Comparison of ENCODE assay signal across 28 cellular contexts in genomic region chr9:124857533-124858162, GRCh38. TPM values are rescaled to one million over a fixed set of nuclear protein-coding genes. Genes with fewer than 3 reads are reported as not detected.
DNase-seq lines count a peak whose midpoint lies in the region; ATAC-seq and TF ChIP-seq lines count a peak whose summit lies in the region.
"Had no signal": no experiment of that assay in that cellular context is flagged by ENCODE, and none has a peak within 500 bp of the region (broad histone marks: within the 10 kb centered on the region; RNA-seq: fewer than 3 reads in every experiment).

No MANE protein-coding gene starts in this region.

- POLR2A ChIA-PET in HEK293 (lab: Yijun Ruan, JAX), result interaction anchor here (1.0 to 10.0 kb wide), 6 partner anchors 14 to 384 kb away, joined by 3 to 201 read pairs (median 6); partner anchors contain the start of genes HSPA5, NR6A1 and OLFML2A

- TF ChIP-seq EP300 in tibial nerve (IDR thresholded peaks at IDR 0.05), result no peak

- H3K4me1 ChIP-seq in HEK293 (ENCODE audit: control insufficient read depth, insufficient read depth, low read length) (no peaks in the 10 kb centered on the region), tibial nerve (peaks cover 0 to 43% (median 24%) of the 10 kb centered on the region in 4 donors)
- H3K4me1 ChIP-seq: uterus had no signal

- peaks cover 4 to 51% of the 10 kb centered on the region in 2 experiments; a peak in 2 of 3 replicates for H3K36me3 ChIP-seq in HEK293 (ENCODE audit: control insufficient read depth in 2 of 2, insufficient read depth in 1 of 2, low read length in 2 of 2)
- peaks cover 0 to 50% (median 8%) of the 10 kb centered on the region in 3 donors for H3K36me3 ChIP-seq in tibial nerve
- H3K36me3 ChIP-seq: ovary, uterus had no signal

- H3K4me3 ChIP-seq in HEK293 (ENCODE audit: low read depth, low read length) (no peak overlapping the region), tibial nerve (no peak overlapping the region)
- H3K4me3 ChIP-seq: cardiac muscle cell, dorsolateral prefrontal cortex, MG63, ovary, SK-N-MC, uterus had no signal

- H3K9me3 Mint-ChIP-seq in activated CD8-positive, alpha-beta memory T cell treated with anti-CD3 and anti-CD28 coated beads, Interleukin-2, amount 10 ng/mL, durations not matched to agents 7 days and 5 days (ENCODE audit: low read depth), result no peaks in the 10 kb centered on the region
- H3K9me3 Mint-ChIP-seq in activated naive CD8-positive, alpha-beta T cell treated with anti-CD3 and anti-CD28 coated beads for 36 hours, result no peaks in the 10 kb centered on the region
- no peaks in the 10 kb centered on the region for H3K9me3 Mint-ChIP-seq in neural crest cell
- H3K9me3 Mint-ChIP-seq: naive thymus-derived CD4-positive, alpha-beta T cell had no signal

- H3K27me3 Mint-ChIP-seq in activated CD8-positive, alpha-beta memory T cell treated with anti-CD3 and anti-CD28 coated beads, Interleukin-2, amount 10 ng/mL, durations not matched to agents 7 days and 5 days, result no peaks in the 10 kb centered on the region
- H3K27me3 Mint-ChIP-seq in activated naive CD8-positive, alpha-beta T cell treated with anti-CD3 and anti-CD28 coated beads for 36 hours, result no peaks in the 10 kb centered on the region
- peaks cover 5% of the 10 kb centered on the region for H3K27me3 Mint-ChIP-seq in neural crest cell (ENCODE audit: low read depth)
- H3K27me3 Mint-ChIP-seq: naive thymus-derived CD4-positive, alpha-beta T cell had no signal

- CTCF ChIA-PET in activated CD8-positive, alpha-beta memory T cell treated with anti-CD3 and anti-CD28 coated beads, Interleukin-2, amount 10 ng/mL, durations not matched to agents 7 days and 5 days (lab: Charles Lee), result interaction anchor here (17.9 kb wide), 1 partner anchor 83 kb away, joined by 380 read pairs; the partner anchor contains the start of genes NR6A1 and OLFML2A
- CTCF ChIA-PET in HEK293 (lab: Yijun Ruan, JAX), result interaction anchor here (0.9 to 31.1 kb wide), 3 partner anchors 17 to 147 kb away, joined by 3 to 1257 read pairs (median 3); partner anchors contain the start of genes NR6A1 and OLFML2A

- H3K9me3 ChIP-seq in HEK293 (ENCODE audit: control insufficient read depth, insufficient read depth, low read depth, low read length) (no peaks in the 10 kb centered on the region), tibial nerve (no peaks in the 10 kb centered on the region)
- H3K9me3 ChIP-seq: MG63, ovary, uterus had no signal

- no peaks in the 10 kb centered on the region for H3K27me3 ChIP-seq in tibial nerve
- H3K27me3 ChIP-seq: cardiac muscle cell, dorsolateral prefrontal cortex, MG63, ovary, uterus had no signal

- peak; percentile 57 for DNase-seq in activated CD8-positive, alpha-beta memory T cell treated with anti-CD3 and anti-CD28 coated beads, Interleukin-2, amount 50 U/mL, for 48 hours
- DNase-seq in activated CD8-positive, alpha-beta memory T cell treated with anti-CD3 and anti-CD28 coated beads, Interleukin-2, amount 10 ng/mL, durations not matched to agents 7 days and 5 days, result no peak
- DNase-seq in activated naive CD8-positive, alpha-beta T cell treated with anti-CD3 and anti-CD28 coated beads for 36 hours, result no peak
- no peak for DNase-seq in neural crest cell (ENCODE audit: low read depth, low spot score)
- DNase-seq in stimulated activated CD4-positive, alpha-beta T cell treated with anti-CD3 and anti-CD28 coated beads, Interleukin-1b, Interleukin-23, amount 100 ng/mL, for 48 hours, result no peak
- no peak for DNase-seq in cerebellar cortex (ENCODE audit: low spot score)
- DNase-seq in tibial nerve (ENCODE audit: low spot score in 2 of 2), result no peak
- DNase-seq: amygdala; C1 segment of cervical spinal cord; dorsolateral prefrontal cortex; left colon; mesendoderm; MG63; naive thymus-derived CD4-positive, alpha-beta T cell; NCI-H1417 treated with DMSO at 0.1 percent for 48 hours; NCI-H510A; ovary; RPMI8226; stimulated activated CD8-positive, alpha-beta memory T cell treated with anti-CD3 and anti-CD28 coated beads, Interleukin-4, amount 100 ng/mL, for 48 hours; uterus had no signal

- TF ChIP-seq CTCF in HEK293 (tag by site-specific recombination; IDR thresholded peaks at IDR 0.05) (no peak), neural crest cell (conservative IDR thresholded peaks at IDR 0.05) (no peak), tibial nerve (IDR thresholded peaks at IDR 0.05) (no peak)

- H3K36me3 Mint-ChIP-seq in activated CD8-positive, alpha-beta memory T cell treated with anti-CD3 and anti-CD28 coated beads, Interleukin-2, amount 10 ng/mL, durations not matched to agents 7 days and 5 days, result peaks cover 42% of the 10 kb centered on the region
- peaks cover 51% of the 10 kb centered on the region for H3K36me3 Mint-ChIP-seq in activated naive CD8-positive, alpha-beta T cell treated with anti-CD3 and anti-CD28 coated beads for 36 hours
- H3K36me3 Mint-ChIP-seq in neural crest cell (ENCODE audit: low read depth), result peaks cover 21% of the 10 kb centered on the region

- 84 to 89% methylated on average over 24 of the region's 24 CpGs for WGBS in tibial nerve, 2 donors

- H3K4me3 Mint-ChIP-seq in activated CD8-positive, alpha-beta memory T cell treated with anti-CD3 and anti-CD28 coated beads, Interleukin-2, amount 10 ng/mL, durations not matched to agents 7 days and 5 days, result no peak overlapping the region
- peak overlapping the region; percentile 53 for H3K4me3 Mint-ChIP-seq in activated naive CD8-positive, alpha-beta T cell treated with anti-CD3 and anti-CD28 coated beads for 36 hours
- peak overlapping the region; percentile 95 for H3K4me3 Mint-ChIP-seq in neural crest cell
- H3K4me3 Mint-ChIP-seq: naive thymus-derived CD4-positive, alpha-beta T cell had no signal

- no peak overlapping the region for H3K27ac Mint-ChIP-seq in activated CD8-positive, alpha-beta memory T cell treated with anti-CD3 and anti-CD28 coated beads, Interleukin-2, amount 10 ng/mL, durations not matched to agents 7 days and 5 days
- H3K27ac Mint-ChIP-seq in activated naive CD8-positive, alpha-beta T cell treated with anti-CD3 and anti-CD28 coated beads for 36 hours, result peak overlapping the region; percentile 63
- no peak overlapping the region for H3K27ac Mint-ChIP-seq in neural crest cell (ENCODE audit: unreplicated experiment)

- peaks cover 41% of the 10 kb centered on the region for H3K4me1 Mint-ChIP-seq in activated CD8-positive, alpha-beta memory T cell treated with anti-CD3 and anti-CD28 coated beads, Interleukin-2, amount 10 ng/mL, durations not matched to agents 7 days and 5 days
- H3K4me1 Mint-ChIP-seq in activated naive CD8-positive, alpha-beta T cell treated with anti-CD3 and anti-CD28 coated beads for 36 hours, result peaks cover 34% of the 10 kb centered on the region
- peaks cover 39% of the 10 kb centered on the region for H3K4me1 Mint-ChIP-seq in neural crest cell

- H3K27ac ChIP-seq in HEK293 (ENCODE audit: extremely low read depth, low read depth, low read length) (no peak overlapping the region), tibial nerve (no peak overlapping the region)
- H3K27ac ChIP-seq: ovary, SK-N-MC, uterus had no signal

- TF ChIP-seq POLR2A in tibial nerve (IDR thresholded peaks at IDR 0.05), result no peak

- ATAC-seq in activated CD8-positive, alpha-beta memory T cell treated with anti-CD3 and anti-CD28 coated beads, Interleukin-2, amount 10 ng/mL, durations not matched to agents 7 days and 5 days, result no peak
- ATAC-seq: left colon; naive thymus-derived CD4-positive, alpha-beta T cell; sciatic nerve had no signal

TF ChIP-seq in HEK293, 187 proteins besides CTCF, POLR2A, EP300 and RAD21:
- no peak for TF ChIP-seq TSHZ1 (tag by site-specific recombination; IDR thresholded peaks at IDR 0.05; ENCODE audit: borderline replicate concordance)
- 0 out of 2 replicates have a peak, but pooled peaks have one; percentile 38 for TF ChIP-seq ZNF600 (tag by site-specific recombination; IDR thresholded peaks at IDR 0.05)

RNA-seq across cellular contexts. Expression of gene RPL35, which starts 4.1 kb away (rescaled TPM):
- 1,000 to 10,000 TPM; 1,421 to 1,557 TPM for total RNA-seq in activated CD8-positive, alpha-beta memory T cell treated with anti-CD3 and anti-CD28 coated beads, Interleukin-2, amount 10 ng/mL, durations not matched to agents 7 days and 5 days
- 1,000 to 10,000 TPM; 2,220 to 2,231 TPM for total RNA-seq in activated naive CD8-positive, alpha-beta T cell treated with anti-CD3 and anti-CD28 coated beads for 36 hours
- total RNA-seq in neural crest cell (1,588 and 1,675 TPM in 2 replicates), tibial nerve (1,000 to 10,000 TPM; 1,854 to 2,171 (median 1,912) TPM)

RNA-seq across cellular contexts. Expression of gene ARPC5L, which starts 4.3 kb away (rescaled TPM):
- total RNA-seq in activated CD8-positive, alpha-beta memory T cell treated with anti-CD3 and anti-CD28 coated beads, Interleukin-2, amount 10 ng/mL, durations not matched to agents 7 days and 5 days, result 10 to 100 TPM; 79.1 to 90.6 TPM
- total RNA-seq in activated naive CD8-positive, alpha-beta T cell treated with anti-CD3 and anti-CD28 coated beads for 36 hours, result 100 to 1,000 TPM; 102 to 104 TPM
- total RNA-seq in neural crest cell (41.9 and 42.1 TPM in 2 replicates), tibial nerve (10 to 100 TPM; 21.6 to 25.3 (median 24.2) TPM)

RNA-seq across cellular contexts. Expression of gene WDR38, which starts 4.4 kb away (rescaled TPM):
- total RNA-seq in activated CD8-positive, alpha-beta memory T cell treated with anti-CD3 and anti-CD28 coated beads, Interleukin-2, amount 10 ng/mL, durations not matched to agents 7 days and 5 days, result not detected
- total RNA-seq in activated naive CD8-positive, alpha-beta T cell treated with anti-CD3 and anti-CD28 coated beads for 36 hours, result not detected
- total RNA-seq in neural crest cell, result not detected in 2 replicates
- under 1 TPM in 1 of 4 donors, not detected in 3; 0.39 TPM for total RNA-seq in tibial nerve
- total RNA-seq: A673; cardiac muscle cell; G401; H7; left colon; naive thymus-derived CD4-positive, alpha-beta T cell; sciatic nerve; T-helper 2 cell treated with Interferon-gamma antibody and Interleukin-4, amounts not matched to agents 100 ng/mL and 5 ng/mL, for 36 hours had no signal
